9 cellular contexts compared by ENCODE assay signal in the genomic region with DNA sequence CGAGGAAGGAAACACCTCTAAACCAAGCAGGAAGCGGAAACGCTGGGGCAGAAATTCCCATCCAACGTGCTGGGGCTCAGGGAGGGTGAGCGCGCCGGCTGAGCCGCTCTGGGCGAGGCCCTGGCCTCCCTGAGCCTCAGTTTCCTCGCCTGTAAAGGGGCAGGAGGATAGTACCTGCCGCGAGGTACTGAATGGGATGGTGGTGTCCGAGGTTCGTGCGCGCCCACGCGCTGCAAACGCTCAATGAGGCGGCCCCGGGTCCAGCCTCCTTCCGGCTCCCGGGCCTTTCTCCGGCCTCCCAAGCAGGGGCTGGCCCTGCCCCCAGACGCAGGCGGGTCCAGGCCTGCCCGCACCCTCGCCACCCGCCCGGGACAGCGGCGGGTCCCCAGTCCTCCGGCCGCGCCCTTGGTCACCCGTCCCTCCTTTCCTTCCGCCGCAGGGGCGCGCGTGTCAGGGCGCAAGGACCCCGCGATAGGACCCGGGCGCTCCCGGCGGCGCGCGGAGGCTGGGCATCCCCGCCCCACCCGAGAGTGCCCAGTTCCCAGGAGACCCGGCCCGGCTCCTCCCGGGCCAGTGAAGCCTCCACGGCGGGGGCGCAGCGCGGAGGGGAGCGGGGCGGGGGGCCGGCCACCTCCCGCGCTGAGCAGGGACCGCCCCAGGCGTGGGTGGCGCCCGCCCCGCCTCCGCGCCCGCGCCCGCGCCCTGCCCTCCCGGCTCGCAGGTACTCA. TPM values are rescaled to one million over a fixed set of nuclear protein-coding genes. Genes with fewer than 3 reads are reported as not detected.
A peak's percentile ranks its signal among the peaks of the same experiment; 100 is the strongest.
DNase-seq lines count a peak whose midpoint lies in the region; ATAC-seq and TF ChIP-seq lines count a peak whose summit lies in the region.
"Had no signal": no experiment of that assay in that cellular context is flagged by ENCODE, and none has a peak within 500 bp of the region (broad histone marks: within the 10 kb centered on the region; RNA-seq: fewer than 3 reads in every experiment).

No MANE protein-coding gene starts in this region.

- DNase-seq in activated T-cell treated with anti-CD3 and anti-CD28 coated beads for 24 hours (ENCODE audit: low read depth) (peak; percentile 20), SK-N-SH (peak; percentile 91), coronary artery (ENCODE audit: low spot score) (no peak), mesenteric fat pad (ENCODE audit: low spot score) (peak; percentile 83), suprapubic skin (ENCODE audit: low spot score in 2 of 2) (peak in 1 of 2 donors; percentile 48), NCI-H526 treated with DMSO at 0.1 percent for 48 hours (lab: John Stamatoyannopoulos, UW) (no peak)
- no peak for DNase-seq in activated T-cell treated with anti-CD3 and anti-CD28 coated beads, Interleukin-2, amount 50 U/mL, for 1 hour

- peak overlapping the region; percentile 79 for H2AFZ ChIP-seq in SK-N-SH (ENCODE audit: low read depth)

- H3K9ac ChIP-seq in SK-N-SH: peak overlapping the region; percentile 21; the same call in 1 of the 2 replicates

- no peak for TF ChIP-seq POLR2A in suprapubic skin (IDR thresholded peaks at IDR 0.05)

- H3F3A ChIP-seq in SK-N-SH (replicated peaks; ENCODE audit: insufficient read depth): no peaks in the 10 kb centered on the region

- TF ChIP-seq CTCF in SK-N-SH (IDR thresholded peaks at IDR 0.05): no peak
- TF ChIP-seq CTCF in coronary artery (IDR thresholded peaks at IDR 0.05): no peak
- TF ChIP-seq CTCF in suprapubic skin (IDR thresholded peaks at IDR 0.05): no peak

- H3K9me2 ChIP-seq in SK-N-SH: no peaks in the 10 kb centered on the region

- H3K36me3 ChIP-seq in SK-N-SH (replicated peaks in 1 of 2; ENCODE audit: control insufficient read depth in 1 of 2, insufficient read depth in 2 of 2, low read length in 1 of 2): no peaks in the 10 kb centered on the region
- no peaks in the 10 kb centered on the region for H3K36me3 ChIP-seq in suprapubic skin
- H3K36me3 ChIP-seq: adrenal gland had no signal

- H3K4me1 ChIP-seq in SK-N-SH (ENCODE audit: control insufficient read depth in 1 of 2, insufficient read depth in 2 of 2, low read depth in 1 of 2, low read length in 1 of 2): peaks cover 4 to 44% of the 10 kb centered on the region in 2 experiments; a peak in 3 of 4 replicates
- H3K4me1 ChIP-seq in suprapubic skin: peaks cover 15% of the 10 kb centered on the region

- H3K27ac ChIP-seq in SK-N-SH (ENCODE audit: low read depth in 2 of 2, low read length in 1 of 2) (peak overlapping the region in 1 of 2 experiments; percentile 91; a peak in 2 of 4 replicates), coronary artery (no peak overlapping the region), suprapubic skin (no peak overlapping the region)

- TF ChIP-seq EP300 in SK-N-SH (IDR thresholded peaks at IDR 0.05; ENCODE audit: borderline replicate concordance in 1 of 2, low read depth in 1 of 2, low read length in 1 of 2) (no peak), suprapubic skin (IDR thresholded peaks at IDR 0.05) (no peak)

- peak overlapping the region; percentile 84 for H3K4me2 ChIP-seq in SK-N-SH

- POLR2A ChIA-PET in SK-N-SH (lab: Yijun Ruan, JAX): interaction anchor here (1.0 kb wide), 1 partner anchor 14 kb away, joined by 3 read pairs; no protein-coding TSS in a partner anchor

- WGBS in SK-N-SH (ENCODE audit: low lambda C conversion rate): 5% methylated on average over 10 of the region's 79 CpGs
- WGBS in suprapubic skin: 1% methylated on average over 25 of the region's 79 CpGs

- CTCF ChIA-PET in SK-N-SH (lab: Yijun Ruan, JAX): no interaction called here

- no peak for ATAC-seq in HG03196 (IDR thresholded peaks at IDR 0.05; ENCODE audit: unreplicated experiment)

- no peaks in the 10 kb centered on the region for H3K79me2 ChIP-seq in SK-N-SH (ENCODE audit: insufficient read depth)

- no peak for TF ChIP-seq RAD21 in SK-N-SH (IDR thresholded peaks at IDR 0.05; ENCODE audit: low read length)

- H4K20me1 ChIP-seq in SK-N-SH (ENCODE audit: insufficient read depth): no peaks in the 10 kb centered on the region

- H3K9me3 ChIP-seq in SK-N-SH (no peaks in the 10 kb centered on the region), suprapubic skin (no peaks in the 10 kb centered on the region)
- H3K9me3 ChIP-seq: adrenal gland had no signal

- peaks cover 4% of the 10 kb centered on the region; the same call in 1 of the 2 replicates for H3K27me3 ChIP-seq in SK-N-SH (ENCODE audit: insufficient read depth)
- H3K27me3 ChIP-seq in suprapubic skin: peaks cover 45% of the 10 kb centered on the region

- H3K4me3 ChIP-seq in SK-N-SH (ENCODE audit: low read depth in 2 of 2, low read length in 1 of 2) (peak overlapping the region; percentile 60 to 61), coronary artery (peak overlapping the region; percentile 72), suprapubic skin (peak overlapping the region; percentile 67)

TF ChIP-seq in SK-N-SH, 30 proteins besides CTCF, POLR2A, EP300 and RAD21:
- TF ChIP-seq, protein P1, sequence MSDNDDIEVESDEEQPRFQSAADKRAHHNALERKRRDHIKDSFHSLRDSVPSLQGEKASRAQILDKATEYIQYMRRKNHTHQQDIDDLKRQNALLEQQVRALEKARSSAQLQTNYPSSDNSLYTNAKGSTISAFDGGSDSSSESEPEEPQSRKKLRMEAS (IDR thresholded peaks at IDR 0.05; ENCODE audit: low read depth): 0 out of 2 replicates have a peak, but pooled peaks have one; percentile 45
- TF ChIP-seq TCF12 (IDR thresholded peaks at IDR 0.05): no peak
- peak; percentile 36; the same call in 1 of the 2 replicates for TF ChIP-seq MXI1 (IDR thresholded peaks at IDR 0.05; ENCODE audit: low read depth, low read length)
- TF ChIP-seq GABPA (IDR thresholded peaks at IDR 0.05; ENCODE audit: low read depth): peak; percentile 44; the same call in 1 of the 2 replicates
- 0 out of 2 replicates have a peak, but pooled peaks have one; percentile 12 for TF ChIP-seq RCOR1 (IDR thresholded peaks at IDR 0.05; ENCODE audit: low read length)

RNA-seq across cellular contexts. Expression of a gene that starts 0.5 kb away (rescaled TPM):
- polyA plus RNA-seq in SK-N-SH (2012; rRNA removed): 4.2 and 4.4 TPM in 2 replicates
- 1.9 and 4.4 TPM in 2 replicates for polyA plus RNA-seq in SK-N-SH (2012; cell fraction: cytosol; rRNA removed)
- polyA plus RNA-seq in SK-N-SH (2012; cell fraction: nucleus; rRNA removed): 23.8 and 41.4 TPM in 2 replicates
- total RNA-seq in mesenteric fat pad: 2.2 TPM
- total RNA-seq in suprapubic skin: 1 to 10 TPM in 2 of 4 donors, under 1 TPM in 2; 0.68 to 2.8 (median 1.1) TPM

Comparison
In these comparisons a context has a peak if more than half of its experiments do, and no peak if none do; other contexts are left out.
1. DNase-seq: peak in activated T-cell treated with anti-CD3 and anti-CD28 coated beads for 24 hours (single experiment), SK-N-SH (single experiment) and mesenteric fat pad (single experiment); none in activated T-cell treated with anti-CD3 and anti-CD28 coated beads, Interleukin-2, amount 50 U/mL, for 1 hour (single experiment), coronary artery (single experiment) and NCI-H526 treated with DMSO at 0.1 percent for 48 hours (single experiment).
2. Peak in every context shown above with its lines, with median percentiles within 50 percentile points of each other: H3K4me3 ChIP-seq.